ENCODE assay signal across 20 cellular contexts in genomic region chr6:158565122-158565429, GRCh38. TPM values are rescaled to one million over a fixed set of nuclear protein-coding genes. Genes with fewer than 3 reads are reported as not detected.
DNase-seq lines count a peak whose midpoint lies in the region; ATAC-seq and TF ChIP-seq lines count a peak whose summit lies in the region.
"Had no signal": no experiment of that assay in that cellular context is flagged by ENCODE, and none has a peak within 500 bp of the region (broad histone marks: within the 10 kb centered on the region; RNA-seq: fewer than 3 reads in every experiment).

No MANE protein-coding gene starts in this region.

- no peak overlapping the region for H4K8ac ChIP-seq in IMR-90 (ENCODE audit: low read depth in 2 of 2, low read length in 2 of 2)

- DNase-seq in T-helper 1 cell, result no peak
- DNase-seq in IMR-90, result no peak
- DNase-seq in central memory CD8-positive, alpha-beta T cell (ENCODE audit: low spot score in 2 of 2), result no peak
- no peak for DNase-seq in natural killer cell
- no peak for DNase-seq in NCI-H1436 treated with DMSO at 0.1 percent for 48 hours (lab: John Stamatoyannopoulos, UW)
- DNase-seq in transverse colon, result no peak
- DNase-seq: activated B cell treated with CpG ODN at 0.5 μM for 24 hours, cerebellar nuclear complex, COR-L47, esophagus squamous epithelium, left cardiac atrium, midbrain, NCI-H510A treated with DMSO at 0.1 percent for 48 hours, SJCRH30 had no signal

- dilution Hi-C loops in IMR-90 (cut with HindIII; ENCODE audit: low sequenced_read_pairs, unreplicated experiment), result no loop called here

- BruUV-seq in IMR-90 (replicated peaks; lab: Mats Ljungman, UMichigan), result no TSS peak

- H3K9me3 ChIP-seq in IMR-90 (ENCODE audit: control insufficient read depth, insufficient read depth, low read length) (no peaks in the 10 kb centered on the region), transverse colon (no peaks in the 10 kb centered on the region)
- H3K9me3 ChIP-seq: ascending aorta, esophagus squamous epithelium, Peyer's patch, SJCRH30 had no signal

- no peak overlapping the region for H3K4me2 ChIP-seq in IMR-90 (ENCODE audit: low read depth, low read length)
- H3K4me2 ChIP-seq: smooth muscle cell had no signal

- H3K14ac ChIP-seq in IMR-90 (replicated peaks; ENCODE audit: low read depth, low read length), result no peak overlapping the region

- H3K27me3 Mint-ChIP-seq in T-helper 1 cell treated with Interleukin-12 subunit alpha and Interleukin-12 subunit beta and Interleukin-4 antibody, amounts not matched to agents 30 μg/mL and 1 μg/mL, for 36 hours (ENCODE audit: low read depth), result no peaks in the 10 kb centered on the region
- H3K27me3 Mint-ChIP-seq in central memory CD8-positive, alpha-beta T cell, result no peaks in the 10 kb centered on the region
- no peaks in the 10 kb centered on the region for H3K27me3 Mint-ChIP-seq in natural killer cell (ENCODE audit: low read depth in 2 of 2)
- H3K27me3 Mint-ChIP-seq: activated B cell treated with CpG ODN at 0.5 μM for 24 hours had no signal

- no peak overlapping the region for H2BK15ac ChIP-seq in IMR-90 (ENCODE audit: low read depth, low read length)

- POLR2A ChIA-PET in IMR-90 (lab: Charles Lee; ENCODE audit: unreplicated experiment), result no interaction called here

- no peak overlapping the region for H3K56ac ChIP-seq in IMR-90 (ENCODE audit: extremely low read depth, insufficient read depth, low read length)

- CTCF ChIA-PET in IMR-90 (lab: Yijun Ruan, JAX), result no interaction called here

- no peak overlapping the region for H3K4me3 ChIP-seq in IMR-90 (ENCODE audit: insufficient read depth, low read depth, low read length)
- H3K4me3 ChIP-seq in transverse colon, result no peak overlapping the region
- H3K4me3 ChIP-seq: ascending aorta, esophagus squamous epithelium, Peyer's patch, SJCRH30, smooth muscle cell had no signal

- TF ChIP-seq CTCF in IMR-90 (conservative IDR thresholded peaks at IDR 0.05; ENCODE audit: low read depth, low read length), result no peak
- TF ChIP-seq CTCF in natural killer cell (IDR thresholded peaks at IDR 0.05), result no peak
- no peak for TF ChIP-seq CTCF in transverse colon (IDR thresholded peaks at IDR 0.05)

- peaks cover 25 to 91% of the 10 kb centered on the region in 2 experiments for H3K79me1 ChIP-seq in IMR-90 (ENCODE audit: low read depth in 1 of 2, low read length in 2 of 2)

- in situ Hi-C loops in IMR-90 (cut with MboI; ENCODE audit: low sequenced_read_pairs) (no loop called here), transverse colon (cut with MboI; ENCODE audit: low pct_ligation_motif_present in 1 of 4, low pct_unique_long_range_greater_than_20kb in 1 of 4, low sequenced_read_pairs in 3 of 4) (no loop called here)

- TF ChIP-seq POLR2A in IMR-90 (IDR thresholded peaks at IDR 0.05; ENCODE audit: low read depth, low read length) (no peak), transverse colon (IDR thresholded peaks at IDR 0.05) (no peak)

- peaks cover 39% of the 10 kb centered on the region for H3K9me1 ChIP-seq in IMR-90 (ENCODE audit: insufficient read depth, low read length)

- H4K20me1 ChIP-seq in IMR-90 (ENCODE audit: insufficient read depth, low read length), result peaks cover 89% of the 10 kb centered on the region

- H4K91ac ChIP-seq in IMR-90 (ENCODE audit: insufficient read depth, low read depth, low read length), result no peak overlapping the region

- no peak overlapping the region for H2BK20ac ChIP-seq in IMR-90 (ENCODE audit: low read depth, low read length)

- no peak overlapping the region for H2BK5ac ChIP-seq in IMR-90 (ENCODE audit: low read depth, low read length, poor library complexity, severe bottlenecking)

- H3K36me3 ChIP-seq in IMR-90 (ENCODE audit: control insufficient read depth, insufficient read depth, low read length) (no peaks in the 10 kb centered on the region), transverse colon (no peaks in the 10 kb centered on the region)
- H3K36me3 ChIP-seq: ascending aorta, esophagus squamous epithelium, Peyer's patch, SJCRH30 had no signal

- no peak for ATAC-seq in IMR-90 (ENCODE audit: low read depth)
- ATAC-seq in central memory CD8-positive, alpha-beta T cell (replicated peaks; ENCODE audit: extremely low read depth, poor library complexity, severe bottlenecking), result no peak
- no peak for ATAC-seq in natural killer cell
- ATAC-seq in GM21515 (IDR thresholded peaks at IDR 0.05; ENCODE audit: unreplicated experiment), result no peak
- ATAC-seq: left cardiac atrium had no signal

- no peak overlapping the region for H3K4ac ChIP-seq in IMR-90 (ENCODE audit: low read depth, low read length)

- H3K4me3 Mint-ChIP-seq in T-helper 1 cell treated with Interleukin-12 subunit alpha and Interleukin-12 subunit beta and Interleukin-4 antibody, amounts not matched to agents 30 μg/mL and 1 μg/mL, for 36 hours, result no peak overlapping the region
- peak overlapping the region; percentile 73 for H3K4me3 Mint-ChIP-seq in central memory CD8-positive, alpha-beta T cell
- peak overlapping the region; percentile 89 for H3K4me3 Mint-ChIP-seq in natural killer cell
- H3K4me3 Mint-ChIP-seq: activated B cell treated with CpG ODN at 0.5 μM for 24 hours had no signal

- H4K5ac ChIP-seq in IMR-90 (ENCODE audit: low read depth, low read length), result no peak overlapping the region

- no peak overlapping the region for H3K23ac ChIP-seq in IMR-90 (ENCODE audit: low read depth, low read length)

- H3K9me3 Mint-ChIP-seq in T-helper 1 cell treated with Interleukin-12 subunit alpha and Interleukin-12 subunit beta and Interleukin-4 antibody, amounts not matched to agents 30 μg/mL and 1 μg/mL, for 36 hours, result no peaks in the 10 kb centered on the region
- no peaks in the 10 kb centered on the region for H3K9me3 Mint-ChIP-seq in central memory CD8-positive, alpha-beta T cell
- no peaks in the 10 kb centered on the region for H3K9me3 Mint-ChIP-seq in natural killer cell
- H3K9me3 Mint-ChIP-seq: activated B cell treated with CpG ODN at 0.5 μM for 24 hours had no signal

- no peak overlapping the region for H3K18ac ChIP-seq in IMR-90 (ENCODE audit: low read depth, low read length)

- TF ChIP-seq EP300 in transverse colon (IDR thresholded peaks at IDR 0.05; ENCODE audit: low read depth), result no peak

- no peak overlapping the region for H3K27ac ChIP-seq in IMR-90 (ENCODE audit: insufficient read depth, low read length)
- no peak overlapping the region for H3K27ac ChIP-seq in transverse colon
- H3K27ac ChIP-seq: 22Rv1, ascending aorta, esophagus squamous epithelium, SJCRH30 had no signal

- H3K27ac Mint-ChIP-seq in T-helper 1 cell treated with Interleukin-12 subunit alpha and Interleukin-12 subunit beta and Interleukin-4 antibody, amounts not matched to agents 30 μg/mL and 1 μg/mL, for 36 hours, result peak overlapping the region; percentile 6
- peak overlapping the region; percentile 92 for H3K27ac Mint-ChIP-seq in central memory CD8-positive, alpha-beta T cell (ENCODE audit: low read depth)
- peak overlapping the region; percentile 88 to 96 for H3K27ac Mint-ChIP-seq in natural killer cell
- H3K27ac Mint-ChIP-seq: activated B cell treated with CpG ODN at 0.5 μM for 24 hours had no signal

- peak overlapping the region; percentile 65 for H2AK9ac ChIP-seq in IMR-90 (replicated peaks; ENCODE audit: low read depth, low read length, poor library complexity)

- no peak for TF ChIP-seq RAD21 in IMR-90 (IDR thresholded peaks at IDR 0.05; ENCODE audit: low read length)

- H2AFZ ChIP-seq in IMR-90 (replicated peaks; ENCODE audit: low read length, poor library complexity), result no peak overlapping the region

- WGBS in IMR-90 (ENCODE audit: extremely low coverage in 2 of 2, insufficient read length in 1 of 2), 2 experiments, result 94% methylated on average over 4 of the region's 9 CpGs; no CpG with 5 or more reads in 1 of the 2 experiments
- 93% methylated on average over 9 of the region's 9 CpGs; no CpG with 5 or more reads in 1 of the 2 donors for WGBS in transverse colon (ENCODE audit: low coverage in 1 of 2), 2 donors

- H3K27me3 ChIP-seq in IMR-90 (ENCODE audit: control insufficient read depth, insufficient read depth, low read length) (no peaks in the 10 kb centered on the region), transverse colon (no peaks in the 10 kb centered on the region)
- H3K27me3 ChIP-seq: ascending aorta, esophagus squamous epithelium, Peyer's patch, SJCRH30 had no signal

- peaks cover 15% of the 10 kb centered on the region for H3K36me3 Mint-ChIP-seq in T-helper 1 cell treated with Interleukin-12 subunit alpha and Interleukin-12 subunit beta and Interleukin-4 antibody, amounts not matched to agents 30 μg/mL and 1 μg/mL, for 36 hours (ENCODE audit: low read depth)
- peaks cover 18% of the 10 kb centered on the region for H3K36me3 Mint-ChIP-seq in central memory CD8-positive, alpha-beta T cell (ENCODE audit: insufficient read depth)
- no peaks in the 10 kb centered on the region for H3K36me3 Mint-ChIP-seq in natural killer cell

- H3K4me1 ChIP-seq in IMR-90 (ENCODE audit: control insufficient read depth, insufficient read depth, low read length), result peaks cover 12% of the 10 kb centered on the region
- peaks cover 11 to 23% (median 18%) of the 10 kb centered on the region in 4 donors for H3K4me1 ChIP-seq in transverse colon

- no peak overlapping the region for H2AK5ac ChIP-seq in IMR-90 (ENCODE audit: low read depth, low read length)

- no peak overlapping the region for H3K9ac ChIP-seq in IMR-90 (ENCODE audit: low read depth, low read length)

- H2BK120ac ChIP-seq in IMR-90 (ENCODE audit: low read depth, low read length), result no peak overlapping the region

- intact Hi-C loops in IMR-90 (cut with micrococcal nuclease), result no loop called here
- intact Hi-C loops in natural killer cell (cut with micrococcal nuclease), result loop anchor here (5.0 to 10.0 kb wide), 2 partner anchors 87 to 150 kb away; partner anchors contain the start of gene SYTL3
- intact Hi-C loops in transverse colon (cut with DNase I; ENCODE audit: low total_unique reads), result no loop called here

- peaks cover 60% of the 10 kb centered on the region for H3K4me1 Mint-ChIP-seq in T-helper 1 cell treated with Interleukin-12 subunit alpha and Interleukin-12 subunit beta and Interleukin-4 antibody, amounts not matched to agents 30 μg/mL and 1 μg/mL, for 36 hours (ENCODE audit: low read depth)
- H3K4me1 Mint-ChIP-seq in central memory CD8-positive, alpha-beta T cell, result peaks cover 80% of the 10 kb centered on the region
- peaks cover 91 to 94% of the 10 kb centered on the region in 2 donors for H3K4me1 Mint-ChIP-seq in natural killer cell

TF ChIP-seq in IMR-90, 13 proteins besides CTCF, POLR2A, EP300 and RAD21 (continues in another document):
- TF ChIP-seq FOS (IDR thresholded peaks at IDR 0.05; ENCODE audit: low read depth, low read length) (no peak), RFX5 (IDR thresholded peaks at IDR 0.05; ENCODE audit: low read depth, low read length) (no peak)

RNA-seq across cellular contexts. Expression of gene TMEM181, which starts 5.2 kb away (rescaled TPM):
- total RNA-seq in IMR-90 (2012; rRNA removed) (27.8 and 40.0 TPM in 2 replicates), natural killer cell (10 to 100 TPM; 44.8 to 60.9 (median 45.0) TPM), transverse colon (10 to 100 TPM; 15.7 to 41.3 (median 34.2) TPM)
- polyA plus RNA-seq in IMR-90 (2012; rRNA removed), result 16.8 and 22.8 TPM in 2 replicates
- 6.0 and 9.4 TPM in 2 replicates for polyA plus RNA-seq in IMR-90 (2012; cell fraction: cytosol; rRNA removed)
- polyA plus RNA-seq in IMR-90 (2012; cell fraction: nucleus; rRNA removed; ENCODE audit: low replicate concordance), result 4.9 and 22.2 TPM in 2 replicates

Comparison
In these comparisons a context has a peak if more than half of its experiments do, and no peak if none do; other contexts are left out.
1. H3K27ac Mint-ChIP-seq: peak in every context shown above with its lines; median percentile 92 in central memory CD8-positive, alpha-beta T cell; 92 in natural killer cell; 6 in T-helper 1 cell treated with Interleukin-12 subunit alpha and Interleukin-12 subunit beta and Interleukin-4 antibody, amounts not matched to agents 30 μg/mL and 1 μg/mL, for 36 hours.